13 cellular contexts compared by ENCODE assay signal in genomic region chr5:61342066-61342465, GRCh38. TPM values are rescaled to one million over a fixed set of nuclear protein-coding genes. Genes with fewer than 3 reads are reported as not detected.
DNase-seq lines count a peak whose midpoint lies in the region; TF ChIP-seq lines count a peak whose summit lies in the region.
"Had no signal": no experiment of that assay in that cellular context is flagged by ENCODE, and none has a peak within 500 bp of the region (broad histone marks: within the 10 kb centered on the region; RNA-seq: fewer than 3 reads in every experiment).

No MANE protein-coding gene starts in this region.

- TF ChIP-seq EP300 in ovary (IDR thresholded peaks at IDR 0.05): no peak

- 76 to 85% (median 81%) methylated on average over 4 of the region's 4 CpGs for WGBS in ovary, 3 donors

- H3K36me3 ChIP-seq in A673 (ENCODE audit: insufficient read depth, low read length, poor library complexity, severe bottlenecking) (no peaks in the 10 kb centered on the region), ovary (no peaks in the 10 kb centered on the region)
- H3K36me3 ChIP-seq in CD4-positive, alpha-beta memory T cell (ENCODE audit: insufficient read depth, low read length): no peaks in the 10 kb centered on the region

- BruUV-seq in A673 (replicated peaks; lab: Mats Ljungman, UMichigan): no TSS peak

- no peak for TF ChIP-seq CTCF in A673 (conservative IDR thresholded peaks at IDR 0.05; ENCODE audit: low read depth, low read length)
- no peak for TF ChIP-seq CTCF in HFFc6 (IDR thresholded peaks at IDR 0.05)
- no peak for TF ChIP-seq CTCF in ovary (IDR thresholded peaks at IDR 0.05)

- H3K27ac ChIP-seq in A673 (ENCODE audit: low read depth, low read length, poor library complexity, severe bottlenecking) (no peak overlapping the region), ovary (no peak overlapping the region)
- H3K27ac ChIP-seq in CD4-positive, alpha-beta memory T cell (ENCODE audit: low read depth, low read length): no peak overlapping the region
- H3K27ac ChIP-seq: C4-2B, hepatocyte had no signal

- H3K27ac Mint-ChIP-seq in HFFc6: peak overlapping the region; percentile 73
- H3K27ac Mint-ChIP-seq in CD4-positive, alpha-beta memory T cell: no peak overlapping the region
- H3K27ac Mint-ChIP-seq: dendritic cell treated with granulocyte-macrophage colony-stimulating factor and Interleukin-4, amounts not matched to agents 40 ng/mL and 50 ng/mL, for 4 days had no signal

- CTCF ChIA-PET in A673 (lab: Charles Lee): no interaction called here
- CTCF ChIA-PET in CD4-positive, alpha-beta memory T cell (lab: Charles Lee; ENCODE audit: partially characterized antibody): no interaction called here

- H3K4me3 Mint-ChIP-seq in HFFc6: peak overlapping the region; percentile 50; the same call in 1 of the 2 replicates
- H3K4me3 Mint-ChIP-seq in CD4-positive, alpha-beta memory T cell: no peak overlapping the region
- H3K4me3 Mint-ChIP-seq: dendritic cell treated with granulocyte-macrophage colony-stimulating factor and Interleukin-4, amounts not matched to agents 40 ng/mL and 50 ng/mL, for 4 days had no signal

- TF ChIP-seq POLR2A in ovary (IDR thresholded peaks at IDR 0.05): no peak

- peaks cover 14% of the 10 kb centered on the region for H3K36me3 Mint-ChIP-seq in HFFc6 (ENCODE audit: low read depth)
- peaks cover 0 to 6% of the 10 kb centered on the region in 2 donors for H3K36me3 Mint-ChIP-seq in CD4-positive, alpha-beta memory T cell

- intact Hi-C loops in A673 (cut with micrococcal nuclease; ENCODE audit: unreplicated experiment): no loop called here
- intact Hi-C loops in ovary (cut with DNase I): no loop called here
- intact Hi-C loops in CD4-positive, alpha-beta memory T cell (cut with micrococcal nuclease): loop anchor here (1.0 kb wide), 1 partner anchor 8 kb away; no protein-coding TSS in a partner anchor

- no peaks in the 10 kb centered on the region for H3K9me3 Mint-ChIP-seq in HFFc6
- H3K9me3 Mint-ChIP-seq in CD4-positive, alpha-beta memory T cell: peaks cover 0 to 2% (median 0%) of the 10 kb centered on the region in 8 donors

- H3K27me3 ChIP-seq in A673 (replicated peaks; ENCODE audit: insufficient read depth, low read depth, low read length, poor library complexity): no peaks in the 10 kb centered on the region
- no peaks in the 10 kb centered on the region for H3K27me3 ChIP-seq in ovary
- no peaks in the 10 kb centered on the region for H3K27me3 ChIP-seq in CD4-positive, alpha-beta memory T cell (ENCODE audit: insufficient read depth, low read length)
- H3K27me3 ChIP-seq: hepatocyte had no signal

- H3K4me3 ChIP-seq in A673 (ENCODE audit: low read depth, low read length, poor library complexity, severe bottlenecking) (no peak overlapping the region), ovary (no peak overlapping the region)
- H3K4me3 ChIP-seq in CD4-positive, alpha-beta memory T cell (ENCODE audit: low read length in 2 of 2): no peak overlapping the region
- H3K4me3 ChIP-seq: hepatocyte had no signal

- POLR2A ChIA-PET in A673 (lab: Charles Lee; ENCODE audit: low non-redundant PET): no interaction called here
- POLR2A ChIA-PET in CD4-positive, alpha-beta memory T cell (lab: Charles Lee; ENCODE audit: partially characterized antibody): interaction anchor here (1.6 kb wide), 1 partner anchor 11 kb away, joined by 3 read pairs; no protein-coding TSS in a partner anchor

- H3K9me3 ChIP-seq in A673 (ENCODE audit: low read depth, low read length, poor library complexity, severe bottlenecking) (no peaks in the 10 kb centered on the region), ovary (no peaks in the 10 kb centered on the region)
- no peaks in the 10 kb centered on the region for H3K9me3 ChIP-seq in CD4-positive, alpha-beta memory T cell (ENCODE audit: control insufficient read depth in 1 of 2, low read length in 2 of 2)

- H3K27me3 Mint-ChIP-seq in HFFc6 (ENCODE audit: insufficient read depth): peaks cover 5% of the 10 kb centered on the region
- no peaks in the 10 kb centered on the region for H3K27me3 Mint-ChIP-seq in CD4-positive, alpha-beta memory T cell
- H3K27me3 Mint-ChIP-seq: dendritic cell treated with granulocyte-macrophage colony-stimulating factor and Interleukin-4, amounts not matched to agents 40 ng/mL and 50 ng/mL, for 4 days had no signal

- peak; percentile 49 for DNase-seq in A673 (ENCODE audit: low spot score)
- peak; percentile 96 for DNase-seq in HFFc6
- peak; percentile 27 for DNase-seq in SKM-1 treated with dmso at 0.1 percent for 144 hours (lab: John Stamatoyannopoulos, UW; ENCODE audit: unreplicated experiment)
- peak; percentile 51 for DNase-seq in glomerular visceral epithelial cell (ENCODE audit: extremely low spot score)
- no peak for DNase-seq in NCI-H2081 treated with DMSO at 0.1 percent for 48 hours (lab: John Stamatoyannopoulos, UW)
- no peak for DNase-seq in ovary
- DNase-seq in CD4-positive, alpha-beta memory T cell: no peak
- no peak for DNase-seq in SHP77 treated with DMSO at 0.1 percent for 48 hours (lab: John Stamatoyannopoulos, UW)
- DNase-seq: activated effector memory CD4-positive, alpha-beta T cell treated with anti-CD3 and anti-CD28 coated beads, Interleukin-2, amount 50 U/mL, for 16 hours; NCI-H1105 had no signal

- peaks cover 93% of the 10 kb centered on the region for H3K4me1 Mint-ChIP-seq in HFFc6 (ENCODE audit: low read depth)
- peaks cover 20 to 49% (median 27%) of the 10 kb centered on the region in 4 donors for H3K4me1 Mint-ChIP-seq in CD4-positive, alpha-beta memory T cell

- peaks cover 62% of the 10 kb centered on the region for H3K4me1 ChIP-seq in A673 (ENCODE audit: insufficient read depth, low read length, poor library complexity, severe bottlenecking)
- H3K4me1 ChIP-seq in ovary (ENCODE audit: insufficient read depth): peaks cover 11% of the 10 kb centered on the region
- peaks cover 5% of the 10 kb centered on the region for H3K4me1 ChIP-seq in CD4-positive, alpha-beta memory T cell (ENCODE audit: insufficient read depth, low read length)

RNA-seq across cellular contexts. Expression of gene ZSWIM6, which starts 10.0 kb away (rescaled TPM):
- total RNA-seq in A673 (2021): 43.9 and 47.3 TPM in 2 replicates
- 10 to 100 TPM in 5 of 6 experiments, 1 to 10 TPM in 1; 9.7 to 13.5 (median 11.7) TPM for total RNA-seq in HFFc6 (2021; fragmentation: NEBNext Ultra II Directional; extraction: Animal tissue kit (Norgen Biotek cat#: 25700))
- total RNA-seq in ovary: 10 to 100 TPM in 5 of 7 donors, 1 to 10 TPM in 2; 8.7 to 15.3 (median 13.4) TPM
- 10 to 100 TPM in 1 of 2 donors, 1 to 10 TPM in 1; 4.1 to 10.6 TPM for polyA plus RNA-seq in ovary
- total RNA-seq in CD4-positive, alpha-beta memory T cell: 10 to 100 TPM; 10.3 to 11.3 TPM
- under 1 TPM; 0.23 to 0.68 TPM for polyA plus RNA-seq in CD4-positive, alpha-beta memory T cell

Comparison
In these comparisons a context has a peak if more than half of its experiments do, and no peak if none do; other contexts are left out.
1. DNase-seq: peak in A673 (single experiment), HFFc6 (single experiment), SKM-1 treated with dmso at 0.1 percent for 144 hours (single experiment) and glomerular visceral epithelial cell (single experiment); none in NCI-H2081 treated with DMSO at 0.1 percent for 48 hours (single experiment), ovary (0 of 5), CD4-positive, alpha-beta memory T cell (0 of 5) and SHP77 treated with DMSO at 0.1 percent for 48 hours (single experiment).